Comparison of ENCODE assay signal across 17 cellular contexts in genomic region chr1:182890927-182891610, GRCh38. TPM values are rescaled to one million over a fixed set of nuclear protein-coding genes. Genes with fewer than 3 reads are reported as not detected.
A peak's percentile ranks its signal among the peaks of the same experiment; 100 is the strongest.
DNase-seq lines count a peak whose midpoint lies in the region; ATAC-seq, FAIRE-seq and TF ChIP-seq lines count a peak whose summit lies in the region.
"Had no signal": no experiment of that assay in that cellular context is flagged by ENCODE, and none has a peak within 500 bp of the region (broad histone marks: within the 10 kb centered on the region; RNA-seq: fewer than 3 reads in every experiment).

No MANE protein-coding gene starts in this region.

- H3K9me1 ChIP-seq in K562 (ENCODE audit: control insufficient read depth, insufficient read depth, low read length), result no peaks in the 10 kb centered on the region

- H3K79me2 ChIP-seq in K562 (ENCODE audit: control insufficient read depth, insufficient read depth, low read length), result no peaks in the 10 kb centered on the region

- H3K4me1 Mint-ChIP-seq in activated naive CD4-positive, alpha-beta T cell treated with anti-CD3 and anti-CD28 coated beads, Interleukin-2, amount 10 ng/mL, durations not matched to agents 7 days and 5 days, result peaks cover 27% of the 10 kb centered on the region

- H3K9me3 ChIP-seq in K562 (replicated peaks; ENCODE audit: control insufficient read depth, insufficient read depth, low read depth, low read length), result no peaks in the 10 kb centered on the region
- H3K9me3 ChIP-seq: pancreas had no signal

- intact Hi-C loops in K562 (cut with micrococcal nuclease), result no loop called here

- H3K4me2 ChIP-seq in K562 (ENCODE audit: insufficient read depth, low read length), result no peak overlapping the region

- WGBS in K562 (ENCODE audit: insufficient coverage, low coverage, missing lambda C conversion rate), result 58% methylated on average over 9 of the region's 9 CpGs

- no peaks in the 10 kb centered on the region for H3K27me3 Mint-ChIP-seq in activated naive CD4-positive, alpha-beta T cell treated with anti-CD3 and anti-CD28 coated beads, Interleukin-2, amount 10 ng/mL, durations not matched to agents 7 days and 5 days

- peaks cover 32% of the 10 kb centered on the region for H3K36me3 ChIP-seq in K562 (ENCODE audit: control insufficient read depth, insufficient read depth, low read length)

- no TSS peak for BruUV-seq in K562 (replicated peaks; lab: Mats Ljungman, UMichigan)

- no peaks in the 10 kb centered on the region for H3K4me1 ChIP-seq in K562 (replicated peaks in 1 of 2; ENCODE audit: control insufficient read depth in 2 of 2, insufficient read depth in 2 of 2, low read length in 2 of 2)
- H3K4me1 ChIP-seq: foreskin keratinocyte, pancreas had no signal

- no peak for TF ChIP-seq CTCF in K562 (IDR thresholded peaks at IDR 0.05 in 2 of 3, conservative IDR thresholded peaks at IDR 0.05 in 1 of 3; ENCODE audit: insufficient read depth in 2 of 3, low read depth in 1 of 3, low read length in 3 of 3)

- H3K4me3 Mint-ChIP-seq in activated naive CD4-positive, alpha-beta T cell treated with anti-CD3 and anti-CD28 coated beads, Interleukin-2, amount 10 ng/mL, durations not matched to agents 7 days and 5 days, result no peak overlapping the region
- H3K4me3 Mint-ChIP-seq: HFFc6 had no signal

- in situ Hi-C loops in K562 (cut with MboI), result no loop called here

- peaks cover 8% of the 10 kb centered on the region; the same call in 1 of the 2 replicates for H4K20me1 ChIP-seq in K562 (replicated peaks; ENCODE audit: control insufficient read depth, insufficient read depth, low read length)

- CTCF ChIA-PET in activated naive CD4-positive, alpha-beta T cell treated with anti-CD3 and anti-CD28 coated beads, Interleukin-2, amount 10 ng/mL, durations not matched to agents 7 days and 5 days (lab: Charles Lee), result no interaction called here
- CTCF ChIA-PET in K562 (lab: Yijun Ruan, JAX; ENCODE audit: low intra/inter-chr PET ratio), result no interaction called here

- H3K4me3 ChIP-seq in K562, result no peak overlapping the region
- H3K4me3 ChIP-seq: pancreas had no signal

- POLR2A ChIA-PET in K562 (lab: Yijun Ruan, JAX), result interaction anchor here (0.7 to 3.6 kb wide), 3 partner anchors 8 to 89 kb away, joined by 3 to 19 read pairs (median 3); no protein-coding TSS in a partner anchor

- no peak for TF ChIP-seq POLR2A in K562 (conservative IDR thresholded peaks at IDR 0.05)

- no peak overlapping the region for H2AFZ ChIP-seq in K562 (ENCODE audit: low read depth, low read length)

- H3K27ac ChIP-seq in K562 (ENCODE audit: extremely low read depth, low read depth, low read length), result no peak overlapping the region
- H3K27ac ChIP-seq: foreskin keratinocyte, pancreas had no signal

- ATAC-seq in K562 (no peak), HG03457 (IDR thresholded peaks at IDR 0.05; ENCODE audit: unreplicated experiment) (no peak), HG03095 (IDR thresholded peaks at IDR 0.05; ENCODE audit: unreplicated experiment) (no peak)
- ATAC-seq: foreskin keratinocyte, Right ventricle myocardium inferior had no signal

- TF ChIP-seq RAD21 in K562 (CRISPR knock-in tag; conservative IDR thresholded peaks at IDR 0.05 in 1 of 2, IDR thresholded peaks at IDR 0.05 in 1 of 2), result no peak

- no peaks in the 10 kb centered on the region for H3K27me3 ChIP-seq in K562 (ENCODE audit: control insufficient read depth in 2 of 2, insufficient read depth in 2 of 2, low read length in 2 of 2)
- H3K27me3 ChIP-seq: pancreas had no signal

- no peak for FAIRE-seq in K562 (lab: Jason Lieb, UNC)
- FAIRE-seq: pancreas had no signal

- no peak overlapping the region for H3K9ac ChIP-seq in K562 (ENCODE audit: insufficient read depth in 1 of 2, low read depth in 2 of 2, low read length in 2 of 2)

- H3K36me3 Mint-ChIP-seq in activated naive CD4-positive, alpha-beta T cell treated with anti-CD3 and anti-CD28 coated beads, Interleukin-2, amount 10 ng/mL, durations not matched to agents 7 days and 5 days, result peaks cover 46% of the 10 kb centered on the region

- H3K9me3 Mint-ChIP-seq in activated naive CD4-positive, alpha-beta T cell treated with anti-CD3 and anti-CD28 coated beads, Interleukin-2, amount 10 ng/mL, durations not matched to agents 7 days and 5 days, result no peaks in the 10 kb centered on the region

- no peak for TF ChIP-seq EP300 in K562 (IDR thresholded peaks at IDR 0.05; ENCODE audit: low read length)

- peak overlapping the region; percentile 3 for H3K27ac Mint-ChIP-seq in activated naive CD4-positive, alpha-beta T cell treated with anti-CD3 and anti-CD28 coated beads, Interleukin-2, amount 10 ng/mL, durations not matched to agents 7 days and 5 days
- H3K27ac Mint-ChIP-seq: HFFc6 had no signal

- DNase-seq in activated naive CD4-positive, alpha-beta T cell treated with anti-CD3 and anti-CD28 coated beads, Interleukin-2, amount 10 ng/mL, durations not matched to agents 7 days and 5 days, result no peak
- DNase-seq in activated naive CD4-positive, alpha-beta T cell treated with anti-CD3 and anti-CD28 coated beads, Interleukin-2, amount 50 U/mL, for 16 hours, result no peak
- DNase-seq in NCI-H345 (lab: John Stamatoyannopoulos, UW) (peak; percentile 35), K562 (ENCODE audit: extremely low read depth in 1 of 4, low spot score in 3 of 4) (no peak), SW 1271 (lab: John Stamatoyannopoulos, UW) (no peak), AG20443 (ENCODE audit: low spot score) (no peak)
- DNase-seq: ACHN, activated gamma-delta T cell treated with Interleukin-2 at 50 U/mL for 16 hours, Calu3, foreskin keratinocyte, HFFc6, midbrain, NCI-H748 treated with DMSO at 0.1 percent for 48 hours, pancreas had no signal

TF ChIP-seq in K562, 482 proteins besides CTCF, POLR2A, EP300 and RAD21:
- TF ChIP-seq MAZ (CRISPR knock-in tag; conservative IDR thresholded peaks at IDR 0.05 in 1 of 2, IDR thresholded peaks at IDR 0.05 in 1 of 2) (no peak), ZFX (CRISPR knock-in tag; IDR thresholded peaks at IDR 0.05) (no peak), PBX2 (CRISPR knock-in tag; IDR thresholded peaks at IDR 0.05; ENCODE audit: low read depth) (no peak), PBX2 (tag; conservative IDR thresholded peaks at IDR 0.05; ENCODE audit: low read depth) (0 out of 2 replicates have a peak, but pooled peaks have one; percentile 22), TFAP4 (CRISPR knock-in tag; IDR thresholded peaks at IDR 0.05; ENCODE audit: borderline replicate concordance) (0 out of 2 replicates have a peak, but pooled peaks have one; percentile 26), GTF2B (IDR thresholded peaks at IDR 0.05; ENCODE audit: extremely low read depth, insufficient read length) (no peak), DNMT1 (IDR thresholded peaks at IDR 0.05) (no peak), MEIS2 (IDR thresholded peaks at IDR 0.05; ENCODE audit: partially characterized antibody) (peak; percentile 14)

RNA-seq across cellular contexts. Expression of gene DHX9, which starts 51.9 kb away (rescaled TPM):
- 182 and 518 TPM in 2 replicates for total RNA-seq in K562 (2011; cell fraction: chromatin; rRNA removed; ENCODE audit: low replicate concordance)
- 112 and 145 TPM in 2 replicates for total RNA-seq in K562 (2011; cell fraction: nucleolus; rRNA removed)
- total RNA-seq in K562 (2011; cell fraction: nucleoplasm; rRNA removed), result 168 and 205 TPM in 2 replicates
- total RNA-seq in K562 (2014; rRNA removed), result 234 and 269 TPM in 2 replicates
- 355 and 364 TPM in 2 replicates for total RNA-seq in K562 (2014; rRNA removed; fragmentation: Illumina TruSeq; extraction: Trizol)
- total RNA-seq in K562 (2015; rRNA removed; fragmentation: Illumina TruSeq; extraction: Trizol), result 395 and 409 TPM in 2 replicates
- total RNA-seq in K562 (2021), result 329 and 341 TPM in 2 replicates
- 241 and 373 TPM in 2 replicates for polyA plus RNA-seq in K562 (2011; rRNA removed)
- 153 and 188 TPM in 2 replicates for polyA plus RNA-seq in K562 (2011; cell fraction: cytosol; rRNA removed)
- 193 and 234 TPM in 2 replicates for polyA plus RNA-seq in K562 (2011; cell fraction: nucleus; rRNA removed)
- 141 and 260 TPM in 2 replicates for polyA plus RNA-seq in K562 (2012)
- polyA plus RNA-seq in K562 (2014; fragmentation: Illumina TruSeq; extraction: Trizol), result 265 and 294 TPM in 2 replicates
- 100 to 1,000 TPM; 100 to 246 TPM for polyA plus RNA-seq in K562 (2014; fragmentation: Nextera tagmentation; extraction: Ambion mirVana)
- 275 and 300 TPM in 2 replicates for polyA plus RNA-seq in K562 (2014; rRNA removed)
- 621 and 707 TPM in 2 replicates for polyA minus RNA-seq in K562 (2011; rRNA and poly(A)+ RNA removed)
- polyA minus RNA-seq in K562 (2011; cell fraction: cytosol; rRNA and poly(A)+ RNA removed), result 125 and 221 TPM in 2 replicates
- polyA minus RNA-seq in K562 (2011; cell fraction: nucleus; rRNA and poly(A)+ RNA removed), result 236 and 384 TPM in 2 replicates
